In the genomic region with DNA sequence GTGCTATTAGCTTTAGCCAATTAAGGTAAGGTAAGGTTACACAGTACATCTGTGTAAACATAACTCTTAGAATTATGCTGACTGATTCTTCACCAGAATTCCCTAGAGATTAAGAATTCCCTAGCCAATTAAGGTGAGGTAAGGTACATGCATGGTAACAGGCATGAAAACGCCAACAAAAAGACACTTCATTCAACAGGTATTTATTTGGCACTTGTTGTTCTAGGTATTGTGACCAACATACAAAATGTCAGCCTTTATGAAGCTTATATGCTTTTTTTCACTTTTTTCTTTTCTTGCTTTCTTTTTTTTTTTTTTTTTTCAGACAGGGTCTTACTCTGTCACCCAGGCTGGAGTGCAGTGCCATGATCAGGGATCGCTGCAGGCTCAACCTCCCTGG, we compare ENCODE assay signal across 23 cellular contexts. TPM values are rescaled to one million over a fixed set of nuclear protein-coding genes. Genes with fewer than 3 reads are reported as not detected.
"Had no signal": no experiment of that assay in that cellular context is flagged by ENCODE, and none has a peak within 500 bp of the region (broad histone marks: within the 10 kb centered on the region; RNA-seq: fewer than 3 reads in every experiment).

No MANE protein-coding gene starts in this region.

- H3K9me3 Mint-ChIP-seq: T-cell; T-helper 1 cell treated with Interleukin-12 subunit alpha and Interleukin-12 subunit beta and Interleukin-4 antibody, amounts not matched to agents 30 μg/mL and 1 μg/mL, for 36 hours had no signal

- H3K36me3 Mint-ChIP-seq: T-cell had no signal

- H3K36me3 ChIP-seq: MG63 had no signal

- H3K4me3 ChIP-seq: MG63 had no signal

- H3K9me3 ChIP-seq: MG63, SK-N-SH had no signal

- H3K27ac ChIP-seq: RWPE1 had no signal

- H3K27me3 ChIP-seq: MG63 had no signal

- H3K4me1 Mint-ChIP-seq: T-cell had no signal

- H3K4me2 ChIP-seq: SK-N-SH had no signal

- H3K4me3 Mint-ChIP-seq: T-cell; T-helper 1 cell treated with Interleukin-12 subunit alpha and Interleukin-12 subunit beta and Interleukin-4 antibody, amounts not matched to agents 30 μg/mL and 1 μg/mL, for 36 hours had no signal

- H3K9ac ChIP-seq: SK-N-SH had no signal

- H3K27ac Mint-ChIP-seq: T-cell; T-helper 1 cell treated with Interleukin-12 subunit alpha and Interleukin-12 subunit beta and Interleukin-4 antibody, amounts not matched to agents 30 μg/mL and 1 μg/mL, for 36 hours had no signal

- DNase-seq: Karpas-422; KG1; MG63; NCI-H1092; NCI-H1436; NCI-H187; NCI-H2029; NCI-H2081 treated with DMSO at 0.1 percent for 48 hours; NCI-H226; NCI-H446; NCI-H510A; NCI-H524 treated with DMSO at 0.1 percent for 48 hours; NCI-H774; NK-92 treated with Interleukin-12 subunit alpha and Interleukin-12 subunit beta, amount 100 ng/mL, for 24 hours; PC-3; SHP77; SK-N-SH; SW 1271; T-cell had no signal

RNA-seq across cellular contexts. Expression of a gene that starts 47.2 kb away (rescaled TPM):
- total RNA-seq: HT-29, OCI-LY7 had no signal
